ENCODE assay signal across 8 cellular contexts in genomic region chr2:223761749-223762148, GRCh38.
A peak's percentile ranks its signal among the peaks of the same experiment; 100 is the strongest.
DNase-seq lines count a peak whose midpoint lies in the region; ATAC-seq lines count a peak whose summit lies in the region.
"Not testable (repeated sequence)": the region's sequence is repeated elsewhere in the genome, so short reads cannot be mapped to it uniquely, and the experiment has no call there.

No MANE protein-coding gene starts in this region.

- H3K9me3 Mint-ChIP-seq in T-helper 2 cell treated with Interferon-gamma antibody and Interleukin-4, amounts not matched to agents 5 μg/mL and 100 μg/mL, for 36 hours; effector memory CD8-positive, alpha-beta T cell; stimulated activated effector memory CD8-positive, alpha-beta T cell treated with anti-CD3 and anti-CD28 coated beads, Interleukin-12 subunit alpha, Interleukin-12 subunit beta, amount 100 ng/mL, for 72 hours: not testable (repeated sequence)

- DNase-seq in T-helper 2 cell treated with Interferon-gamma antibody and Interleukin-4, amounts not matched to agents 5 μg/mL and 100 μg/mL, for 36 hours (ENCODE audit: low spot score); stimulated activated effector memory CD8-positive, alpha-beta T cell treated with anti-CD3 and anti-CD28 coated beads, Interleukin-12 subunit alpha, Interleukin-12 subunit beta, amount 100 ng/mL, for 72 hours (ENCODE audit: low spot score in 2 of 2): not testable (repeated sequence)
- DNase-seq in effector memory CD8-positive, alpha-beta T cell = peak in 2 of 3 experiments; percentile 5 to 30

- ATAC-seq in GM18499 (IDR thresholded peaks at IDR 0.05; ENCODE audit: insufficient read depth, unreplicated experiment) (peak; percentile 60), GM19351 (IDR thresholded peaks at IDR 0.05; ENCODE audit: unreplicated experiment) (peak; percentile 65), GM21717 (IDR thresholded peaks at IDR 0.05; ENCODE audit: unreplicated experiment) (peak; percentile 69), HG02981 (IDR thresholded peaks at IDR 0.05; ENCODE audit: unreplicated experiment) (peak; percentile 56), HG03457 (IDR thresholded peaks at IDR 0.05; ENCODE audit: unreplicated experiment) (peak; percentile 51)
- peak; percentile 15 for ATAC-seq in effector memory CD8-positive, alpha-beta T cell (replicated peaks)
- not testable (repeated sequence) for ATAC-seq in stimulated activated effector memory CD8-positive, alpha-beta T cell treated with anti-CD3 and anti-CD28 coated beads, Interleukin-12 subunit alpha, Interleukin-12 subunit beta, amount 100 ng/mL, for 72 hours

- peaks cover 25% of the 10 kb centered on the region for H3K4me1 Mint-ChIP-seq in T-helper 2 cell treated with Interferon-gamma antibody and Interleukin-4, amounts not matched to agents 5 μg/mL and 100 μg/mL, for 36 hours (ENCODE audit: low read depth)
- peaks cover 26 to 28% of the 10 kb centered on the region in 2 donors for H3K4me1 Mint-ChIP-seq in effector memory CD8-positive, alpha-beta T cell (ENCODE audit: low read depth in 2 of 2)
- H3K4me1 Mint-ChIP-seq in stimulated activated effector memory CD8-positive, alpha-beta T cell treated with anti-CD3 and anti-CD28 coated beads, Interleukin-12 subunit alpha, Interleukin-12 subunit beta, amount 100 ng/mL, for 72 hours = peaks cover 34% of the 10 kb centered on the region

- not testable (repeated sequence) for H3K36me3 Mint-ChIP-seq in T-helper 2 cell treated with Interferon-gamma antibody and Interleukin-4, amounts not matched to agents 5 μg/mL and 100 μg/mL, for 36 hours (ENCODE audit: low read depth); effector memory CD8-positive, alpha-beta T cell (ENCODE audit: insufficient read depth); stimulated activated effector memory CD8-positive, alpha-beta T cell treated with anti-CD3 and anti-CD28 coated beads, Interleukin-12 subunit alpha, Interleukin-12 subunit beta, amount 100 ng/mL, for 72 hours

- H3K27ac Mint-ChIP-seq in T-helper 2 cell treated with Interferon-gamma antibody and Interleukin-4, amounts not matched to agents 5 μg/mL and 100 μg/mL, for 36 hours = peak overlapping the region; percentile 93
- H3K27ac Mint-ChIP-seq in effector memory CD8-positive, alpha-beta T cell = peak overlapping the region; percentile 99 to 100
- H3K27ac Mint-ChIP-seq in stimulated activated effector memory CD8-positive, alpha-beta T cell treated with anti-CD3 and anti-CD28 coated beads, Interleukin-12 subunit alpha, Interleukin-12 subunit beta, amount 100 ng/mL, for 72 hours = peak overlapping the region; percentile 88

- not testable (repeated sequence) for H3K27me3 Mint-ChIP-seq in T-helper 2 cell treated with Interferon-gamma antibody and Interleukin-4, amounts not matched to agents 5 μg/mL and 100 μg/mL, for 36 hours (ENCODE audit: low read depth); effector memory CD8-positive, alpha-beta T cell

- peak overlapping the region; percentile 71 for H3K4me3 Mint-ChIP-seq in T-helper 2 cell treated with Interferon-gamma antibody and Interleukin-4, amounts not matched to agents 5 μg/mL and 100 μg/mL, for 36 hours
- peak overlapping the region; percentile 80 to 83 for H3K4me3 Mint-ChIP-seq in effector memory CD8-positive, alpha-beta T cell
- H3K4me3 Mint-ChIP-seq in stimulated activated effector memory CD8-positive, alpha-beta T cell treated with anti-CD3 and anti-CD28 coated beads, Interleukin-12 subunit alpha, Interleukin-12 subunit beta, amount 100 ng/mL, for 72 hours = peak overlapping the region; percentile 52
